19 cellular contexts compared by ENCODE assay signal in the genomic region with DNA sequence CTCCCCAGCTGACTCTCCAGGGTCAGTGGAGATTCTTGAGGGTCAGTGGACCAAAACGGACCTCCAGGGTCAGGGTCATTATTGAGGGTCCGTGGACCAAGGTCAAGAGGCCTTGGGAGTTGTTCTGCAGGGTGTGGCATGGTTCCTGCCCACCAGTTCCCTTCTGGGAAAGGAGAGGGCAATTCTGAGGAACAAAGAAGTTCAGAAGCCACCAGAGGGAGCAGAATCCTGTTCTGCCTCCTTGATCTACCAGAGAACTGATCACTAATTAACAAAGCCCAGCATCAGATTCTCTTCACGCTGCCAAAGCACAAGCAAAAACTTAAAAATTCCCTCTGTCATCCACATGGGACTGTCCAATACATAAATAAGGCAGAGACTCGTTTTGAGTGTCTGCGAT.
"Had no signal": no experiment of that assay in that cellular context is flagged by ENCODE, and none has a peak within 500 bp of the region (broad histone marks: within the 10 kb centered on the region; RNA-seq: fewer than 3 reads in every experiment).

No MANE protein-coding gene starts in this region.

- H3K4me3 ChIP-seq: testis, tibial nerve, upper lobe of right lung, vagina had no signal

- H3K4me1 Mint-ChIP-seq: naive thymus-derived CD4-positive, alpha-beta T cell; nephron progenitor cell; stimulated activated naive B cell treated with anti-CD40 and anti-IgM and Interleukin-4, amounts not matched to agents 10 μg/mL and 1 μg/mL and 100 μg/mL, for 72 hours; stimulated activated naive CD8-positive, alpha-beta T cell treated with anti-CD3 and anti-CD28 coated beads, Interleukin-15, amount 100 ng/mL, for 72 hours had no signal

- H3K27ac ChIP-seq: neutrophil, testis, tibial nerve, upper lobe of right lung, vagina had no signal

- H3K27ac Mint-ChIP-seq: naive thymus-derived CD4-positive, alpha-beta T cell; nephron progenitor cell; stimulated activated naive B cell treated with anti-CD40 and anti-IgM and Interleukin-4, amounts not matched to agents 10 μg/mL and 1 μg/mL and 100 μg/mL, for 72 hours had no signal

- ATAC-seq: left lobe of liver; naive thymus-derived CD4-positive, alpha-beta T cell; sciatic nerve; stimulated activated naive B cell treated with anti-CD40 and anti-IgM and Interleukin-4, amounts not matched to agents 10 μg/mL and 1 μg/mL and 100 μg/mL, for 72 hours; stimulated activated naive CD8-positive, alpha-beta T cell treated with anti-CD3 and anti-CD28 coated beads, Interleukin-15, amount 100 ng/mL, for 72 hours had no signal

- H3K36me3 ChIP-seq: neutrophil, tibial nerve, upper lobe of right lung, vagina had no signal

- H3K36me3 Mint-ChIP-seq: naive thymus-derived CD4-positive, alpha-beta T cell; stimulated activated naive B cell treated with anti-CD40 and anti-IgM and Interleukin-4, amounts not matched to agents 10 μg/mL and 1 μg/mL and 100 μg/mL, for 72 hours had no signal

- H3K4me1 ChIP-seq: testis, tibial nerve, upper lobe of right lung, vagina had no signal

- H3K9me3 Mint-ChIP-seq: naive thymus-derived CD4-positive, alpha-beta T cell; nephron progenitor cell; stimulated activated naive B cell treated with anti-CD40 and anti-IgM and Interleukin-4, amounts not matched to agents 10 μg/mL and 1 μg/mL and 100 μg/mL, for 72 hours; stimulated activated naive CD8-positive, alpha-beta T cell treated with anti-CD3 and anti-CD28 coated beads, Interleukin-15, amount 100 ng/mL, for 72 hours had no signal

- DNase-seq: dermis blood vessel endothelial cell; foreskin melanocyte; head of caudate nucleus; hypothalamus; mammary epithelial cell; naive thymus-derived CD4-positive, alpha-beta T cell; nephron progenitor cell; posterior cingulate gyrus; stimulated activated CD4-positive, alpha-beta T cell treated with anti-CD3 and anti-CD28 coated beads, Interleukin-2, amount 100 ng/mL, for 24 hours; stimulated activated CD4-positive, alpha-beta T cell treated with anti-CD3 and anti-CD28 coated beads, Interleukin-4, amount 100 ng/mL, for 4 hours; stimulated activated naive B cell treated with anti-CD40 and anti-IgM and Interleukin-4, amounts not matched to agents 10 μg/mL and 1 μg/mL and 100 μg/mL, for 72 hours; stimulated activated naive CD8-positive, alpha-beta T cell treated with anti-CD3 and anti-CD28 coated beads, Interleukin-15, amount 100 ng/mL, for 72 hours; testis; upper lobe of right lung had no signal

- H3K9me3 ChIP-seq: neutrophil, testis, tibial nerve, upper lobe of right lung, vagina had no signal

- H3K27me3 ChIP-seq: neutrophil, testis, tibial nerve, upper lobe of right lung, vagina had no signal

- H3K4me3 Mint-ChIP-seq: naive thymus-derived CD4-positive, alpha-beta T cell; nephron progenitor cell; stimulated activated naive B cell treated with anti-CD40 and anti-IgM and Interleukin-4, amounts not matched to agents 10 μg/mL and 1 μg/mL and 100 μg/mL, for 72 hours; stimulated activated naive CD8-positive, alpha-beta T cell treated with anti-CD3 and anti-CD28 coated beads, Interleukin-15, amount 100 ng/mL, for 72 hours had no signal
